17 cellular contexts compared by ENCODE assay signal in the genomic region with DNA sequence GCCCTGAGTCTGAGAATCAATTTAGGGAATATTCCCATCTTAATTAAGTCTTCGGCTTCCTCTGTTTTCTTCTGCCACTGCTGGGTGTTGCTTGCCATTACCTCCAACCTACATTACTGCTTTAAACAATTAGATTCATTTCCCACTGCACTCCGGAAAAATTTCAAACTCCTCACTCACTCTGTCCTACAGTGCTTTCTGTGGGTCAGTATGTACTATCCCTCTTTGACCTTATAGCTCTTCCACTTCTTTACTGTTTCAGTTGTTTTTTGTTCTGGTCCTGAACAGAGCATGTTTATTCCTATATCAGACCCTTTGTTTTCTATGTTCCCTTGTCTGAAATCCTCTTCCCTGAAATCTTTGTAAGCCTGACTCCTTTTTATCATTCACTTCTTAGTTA.
"Had no signal": no experiment of that assay in that cellular context is flagged by ENCODE, and none has a peak within 500 bp of the region (broad histone marks: within the 10 kb centered on the region; RNA-seq: fewer than 3 reads in every experiment).

No MANE protein-coding gene starts in this region.

- DNase-seq: activated CD4-positive, alpha-beta T cell treated with anti-CD3 and anti-CD28 coated beads, Interleukin-2, amount 50 U/mL, for 4 hours; activated naive CD4-positive, alpha-beta T cell; activated T-cell treated with anti-CD3 and anti-CD28 coated beads for 4 hours; aorta; dermis blood vessel endothelial cell; effector memory CD8-positive, alpha-beta T cell; head of caudate nucleus; left cardiac atrium; lower lobe of right lung; midbrain; stimulated activated CD4-positive, alpha-beta T cell treated with anti-CD3 and anti-CD28 coated beads, Interleukin-2, amount 100 ng/mL, for 48 hours; stimulated activated naive B cell treated with anti-CD40 and anti-IgM and Interleukin-4, amounts not matched to agents 10 μg/mL and 1 μg/mL and 100 μg/mL, for 72 hours; tibial artery; uterus had no signal

- H3K9ac ChIP-seq: parathyroid adenoma had no signal

- H3K4me1 ChIP-seq: breast epithelium, lower lobe of right lung, parathyroid adenoma, uterus had no signal

- H3K4me3 ChIP-seq: breast epithelium, lower lobe of right lung, tibial artery, uterus had no signal

- H2AFZ ChIP-seq: parathyroid adenoma had no signal

- H3K27ac ChIP-seq: breast epithelium, lower lobe of right lung, parathyroid adenoma, tibial artery, uterus had no signal

- ATAC-seq: activated CD4-positive, CD25-positive, alpha-beta regulatory T cell treated with anti-CD3 and anti-CD28 coated beads, Interleukin-2, amount 50 U/mL, for 24 hours; effector memory CD8-positive, alpha-beta T cell; left cardiac atrium; stimulated activated naive B cell treated with anti-CD40 and anti-IgM and Interleukin-4, amounts not matched to agents 10 μg/mL and 1 μg/mL and 100 μg/mL, for 72 hours had no signal

- H3K27me3 ChIP-seq: breast epithelium, tibial artery, uterus had no signal

- H3K9me3 ChIP-seq: breast epithelium, lower lobe of right lung, tibial artery, uterus had no signal

- H3K79me2 ChIP-seq: parathyroid adenoma had no signal

- H3K36me3 ChIP-seq: breast epithelium, lower lobe of right lung, tibial artery, uterus had no signal
